Comparison of ENCODE assay signal across 8 cellular contexts in genomic region chr6:152983637-152984386, GRCh38. TPM values are rescaled to one million over a fixed set of nuclear protein-coding genes. Genes with fewer than 3 reads are reported as not detected.
DNase-seq lines count a peak whose midpoint lies in the region; ATAC-seq and TF ChIP-seq lines count a peak whose summit lies in the region.

No MANE protein-coding gene starts in this region.

- TF ChIP-seq EP300 in gastroesophageal sphincter (IDR thresholded peaks at IDR 0.05) = no peak

- H3K4me3 ChIP-seq in SJSA1 (peak overlapping the region; percentile 82), gastroesophageal sphincter (peak overlapping the region; percentile 75 to 80), neutrophil (ENCODE audit: low read depth in 1 of 2, low read length in 1 of 2) (peak overlapping the region; percentile 95 to 96)

- H3K36me3 Mint-ChIP-seq in Calu3 (ENCODE audit: insufficient read depth, unreplicated experiment) = peaks cover 48% of the 10 kb centered on the region
- H3K36me3 Mint-ChIP-seq in activated naive CD4-positive, alpha-beta T cell treated with anti-CD3 and anti-CD28 coated beads for 36 hours (ENCODE audit: low read depth) = peaks cover 46% of the 10 kb centered on the region

- ATAC-seq in GM21515 (IDR thresholded peaks at IDR 0.05; ENCODE audit: unreplicated experiment) (peak; percentile 22), gastroesophageal sphincter (peak; percentile 62)

- no peaks in the 10 kb centered on the region for H3K9me3 Mint-ChIP-seq in Calu3 (ENCODE audit: low read depth, unreplicated experiment)
- no peaks in the 10 kb centered on the region for H3K9me3 Mint-ChIP-seq in activated naive CD4-positive, alpha-beta T cell treated with anti-CD3 and anti-CD28 coated beads for 36 hours

- H3K4me1 ChIP-seq in SJSA1 (replicated peaks) (peaks cover 27% of the 10 kb centered on the region), gastroesophageal sphincter (peaks cover 5 to 41% (median 14%) of the 10 kb centered on the region in 3 donors), neutrophil (ENCODE audit: control insufficient read depth in 1 of 2, insufficient read depth in 1 of 2, low read depth in 1 of 2, low read length in 1 of 2) (peaks cover 29 to 43% of the 10 kb centered on the region in 2 experiments)

- no peak for TF ChIP-seq CTCF in Calu3 (IDR thresholded peaks at IDR 0.05; ENCODE audit: unreplicated experiment)
- TF ChIP-seq CTCF in gastroesophageal sphincter (IDR thresholded peaks at IDR 0.05) = no peak
- TF ChIP-seq CTCF in neutrophil (IDR thresholded peaks at IDR 0.05) = no peak

- H3K36me3 ChIP-seq in SJSA1 (peaks cover 51% of the 10 kb centered on the region), gastroesophageal sphincter (no peaks in the 10 kb centered on the region), neutrophil (no peaks in the 10 kb centered on the region)

- BruUV-seq in Calu3 (replicated peaks; lab: Mats Ljungman, UMichigan) = TSS peak; percentile 63

- H3K4me3 Mint-ChIP-seq in Calu3 (ENCODE audit: low read depth, unreplicated experiment) = peak overlapping the region; percentile 91
- H3K4me3 Mint-ChIP-seq in activated naive CD4-positive, alpha-beta T cell treated with anti-CD3 and anti-CD28 coated beads for 36 hours = peak overlapping the region; percentile 99

- CTCF ChIA-PET in Calu3 (lab: Charles Lee) = interaction anchor here (0.6 kb wide), 1 partner anchor 886 kb away, joined by 3 read pairs; no protein-coding TSS in a partner anchor
- CTCF ChIA-PET in activated naive CD4-positive, alpha-beta T cell treated with anti-CD3 and anti-CD28 coated beads for 36 hours (lab: Charles Lee) = interaction anchor here (1.1 to 1.3 kb wide), 2 partner anchors 16 to 17 kb away, joined by 3 to 4 read pairs; no protein-coding TSS in a partner anchor

- H3K9me3 ChIP-seq in SJSA1 (replicated peaks) = no peaks in the 10 kb centered on the region
- H3K9me3 ChIP-seq in gastroesophageal sphincter = no peaks in the 10 kb centered on the region
- no peaks in the 10 kb centered on the region for H3K9me3 ChIP-seq in neutrophil

- no peaks in the 10 kb centered on the region for H3K27me3 ChIP-seq in SJSA1 (replicated peaks)
- no peaks in the 10 kb centered on the region for H3K27me3 ChIP-seq in gastroesophageal sphincter
- H3K27me3 ChIP-seq in neutrophil = no peaks in the 10 kb centered on the region

- H3K27ac ChIP-seq in SJSA1 = peak overlapping the region; percentile 86
- peak overlapping the region; percentile 79 to 96 (median 93) for H3K27ac ChIP-seq in gastroesophageal sphincter
- peak overlapping the region; percentile 81 for H3K27ac ChIP-seq in neutrophil

- peaks cover 25% of the 10 kb centered on the region for H3K4me1 Mint-ChIP-seq in Calu3 (ENCODE audit: low read depth, unreplicated experiment)
- H3K4me1 Mint-ChIP-seq in activated naive CD4-positive, alpha-beta T cell treated with anti-CD3 and anti-CD28 coated beads for 36 hours (ENCODE audit: low read depth) = peaks cover 40% of the 10 kb centered on the region

- 0 to 1% methylated on average over 1 to 28 of the region's 36 CpGs for WGBS in gastroesophageal sphincter (ENCODE audit: low coverage in 1 of 2), 2 donors

- TF ChIP-seq POLR2A in gastroesophageal sphincter (IDR thresholded peaks at IDR 0.05) = peak in 1 of 2 donors; percentile 41

- H3K27ac Mint-ChIP-seq in Calu3 (ENCODE audit: unreplicated experiment) = peak overlapping the region; percentile 92
- peak overlapping the region; percentile 100 for H3K27ac Mint-ChIP-seq in activated naive CD4-positive, alpha-beta T cell treated with anti-CD3 and anti-CD28 coated beads for 36 hours

- H3K27me3 Mint-ChIP-seq in Calu3 (ENCODE audit: unreplicated experiment) = no peaks in the 10 kb centered on the region
- H3K27me3 Mint-ChIP-seq in activated naive CD4-positive, alpha-beta T cell treated with anti-CD3 and anti-CD28 coated beads for 36 hours (ENCODE audit: low read depth) = no peaks in the 10 kb centered on the region

- peak; percentile 92 for DNase-seq in Calu3
- peak; percentile 82 for DNase-seq in HuH-7.5 (ENCODE audit: low spot score)
- peak; percentile 85 to 99 for DNase-seq in SJSA1 (ENCODE audit: low read depth in 1 of 2, low spot score in 2 of 2)
- peak; percentile 93 for DNase-seq in activated naive CD4-positive, alpha-beta T cell treated with anti-CD3 and anti-CD28 coated beads for 36 hours
- DNase-seq in superior temporal gyrus (ENCODE audit: extremely low spot score) = peak; percentile 97

- intact Hi-C loops in Calu3 (cut with micrococcal nuclease; ENCODE audit: unreplicated experiment) = no loop called here
- intact Hi-C loops in activated naive CD4-positive, alpha-beta T cell treated with anti-CD3 and anti-CD28 coated beads for 36 hours (cut with micrococcal nuclease) = loop anchor here (2.0 to 5.0 kb wide), 11 partner anchors 41 to 1751 kb away; partner anchors contain the start of genes RMND1 and ZBTB2

RNA-seq across cellular contexts. Expression of gene FBXO5, which starts 1.0 kb away (rescaled TPM):
- 17.6 and 21.1 TPM in 2 replicates for total RNA-seq in Calu3 (2022)
- 68.7 and 87.5 TPM in 2 replicates for total RNA-seq in SJSA1 (2014; rRNA removed; shearing (Covaris generic))
- total RNA-seq in activated naive CD4-positive, alpha-beta T cell treated with anti-CD3 and anti-CD28 coated beads for 36 hours = 10 to 100 TPM; 61.4 to 62.3 TPM
- 1 to 10 TPM; 2.2 to 5.9 (median 3.2) TPM for total RNA-seq in gastroesophageal sphincter

RNA-seq across cellular contexts. Expression of gene MTRF1L, which starts 18.7 kb away (rescaled TPM):
- 15.9 and 16.2 TPM in 2 replicates for total RNA-seq in Calu3 (2022)
- 30.0 and 38.1 TPM in 2 replicates for total RNA-seq in SJSA1 (2014; rRNA removed; shearing (Covaris generic))
- total RNA-seq in activated naive CD4-positive, alpha-beta T cell treated with anti-CD3 and anti-CD28 coated beads for 36 hours = 10 to 100 TPM; 11.6 to 12.0 TPM
- total RNA-seq in gastroesophageal sphincter = 10 to 100 TPM; 18.7 to 33.2 (median 24.8) TPM

Comparison
In these comparisons a context has a peak if more than half of its experiments do, and no peak if none do; other contexts are left out.
1. Peak in every context shown above with its lines: DNase-seq, ATAC-seq, H3K4me3 ChIP-seq and H3K27ac ChIP-seq.